In genomic region chr4:51865717-51866116, GRCh38 we compare ENCODE assay signal across 6 cellular contexts.
"Had no signal": no experiment of that assay in that cellular context is flagged by ENCODE, and none has a peak within 500 bp of the region (broad histone marks: within the 10 kb centered on the region; RNA-seq: fewer than 3 reads in every experiment).

No MANE protein-coding gene starts in this region.

- H3K4me3 ChIP-seq: GM23248, K562 had no signal

- DNase-seq: GM23248, GOT3, H7, HCEC 1CT, IMR-90 had no signal

- H3K9ac ChIP-seq: GM23248 had no signal

- H3K27ac ChIP-seq: GM23248 had no signal

- ATAC-seq: K562 had no signal

- H2AFZ ChIP-seq: GM23248 had no signal
